35 cellular contexts compared by ENCODE assay signal in the genomic region with DNA sequence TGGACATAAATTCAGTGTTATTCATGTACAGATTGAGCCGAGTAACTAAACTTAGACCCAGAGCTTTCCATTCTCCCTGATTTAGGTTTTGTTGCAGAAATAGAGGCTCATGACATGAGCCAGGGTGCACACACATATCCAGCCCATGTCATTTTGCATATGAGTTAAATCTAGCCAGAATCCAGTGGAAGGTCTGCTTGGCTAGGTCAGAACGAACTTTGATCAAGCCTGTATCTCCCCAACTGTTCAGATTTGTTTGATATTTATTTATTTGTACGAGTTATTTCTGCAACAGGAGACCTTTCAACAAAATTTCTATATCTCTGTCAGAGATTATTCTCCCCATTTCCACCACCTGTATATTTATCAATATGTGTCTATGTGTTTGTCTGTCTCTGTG.
"Had no signal": no experiment of that assay in that cellular context is flagged by ENCODE, and none has a peak within 500 bp of the region (broad histone marks: within the 10 kb centered on the region; RNA-seq: fewer than 3 reads in every experiment).

No MANE protein-coding gene starts in this region.

- H3K4me1 Mint-ChIP-seq: activated B cell treated with CpG ODN at 0.5 μM for 24 hours, T-cell had no signal

- H3K9me3 ChIP-seq: adrenal gland, body of pancreas, MG63, Peyer's patch, SK-N-SH had no signal

- H3K36me3 Mint-ChIP-seq: activated CD4-positive, alpha-beta memory T cell treated with anti-CD3 and anti-CD28 coated beads for 36 hours; activated naive CD4-positive, alpha-beta T cell treated with anti-CD3 and anti-CD28 coated beads, Interleukin-2, amount 50 U/mL, for 72 hours; T-cell had no signal

- H3K27me3 Mint-ChIP-seq: activated B cell treated with CpG ODN at 0.5 μM for 24 hours; activated CD4-positive, alpha-beta memory T cell treated with anti-CD3 and anti-CD28 coated beads for 36 hours had no signal

- H3K4me3 Mint-ChIP-seq: activated B cell treated with CpG ODN at 0.5 μM for 24 hours; activated CD4-positive, alpha-beta memory T cell treated with anti-CD3 and anti-CD28 coated beads for 36 hours; activated naive CD4-positive, alpha-beta T cell treated with anti-CD3 and anti-CD28 coated beads for 36 hours; activated T-cell treated with anti-CD3 and anti-CD28 coated beads, Interleukin-2, amount 50 U/mL, for 4 hours; activated T-helper 1 cell treated with anti-CD3 and anti-CD28 coated beads, Interleukin-12 subunit alpha, Interleukin-12 subunit beta, Interleukin-2, Interleukin-4 antibody, amounts not matched to agents 30 ng/mL and 10 ng/mL and 1 ng/mL, durations not matched to agents 14 hours and 24 hours and 36 hours; T-cell; T-helper 17 cell had no signal

- DNase-seq: activated B cell treated with CpG ODN at 0.5 μM for 24 hours; activated CD4-positive, alpha-beta memory T cell treated with anti-CD3 and anti-CD28 coated beads for 36 hours; activated CD4-positive, alpha-beta T cell treated with anti-CD3 and anti-CD28 coated beads for 4 hours; activated CD4-positive, alpha-beta T cell treated with anti-CD3 and anti-CD28 coated beads, Interleukin-2, amount 50 U/mL, for 1 hour; activated CD4-positive, CD25-positive, alpha-beta regulatory T cell treated with anti-CD3 and anti-CD28 coated beads, Interleukin-2, amount 50 U/mL, for 72 hours; activated CD8-positive, alpha-beta memory T cell treated with anti-CD3 and anti-CD28 coated beads, Interleukin-2, amount 50 U/mL, for 4 hours; activated gamma-delta T cell treated with Interleukin-2 at 50 U/mL for 16 hours; activated naive CD4-positive, alpha-beta T cell treated with anti-CD3 and anti-CD28 coated beads for 36 hours; activated T-cell treated with anti-CD3 and anti-CD28 coated beads for 4 hours; activated T-cell treated with anti-CD3 and anti-CD28 coated beads, Interleukin-2, amount 50 U/mL, for 4 hours; adrenal gland; body of pancreas; caudate nucleus; Kasumi-1; MG63; NCI-H1048; NCI-H1105 treated with DMSO at 0.1 percent for 48 hours; NCI-H1436; NCI-H1694; NCI-H1930; NCI-H2081 treated with DMSO at 0.1 percent for 48 hours; NCI-H226; NCI-H446 treated with DMSO at 0.1 percent for 48 hours; NCI-H524 treated with DMSO at 0.1 percent for 48 hours; PC-3; Peyer's patch; RPMI8226; SHP77 treated with DMSO at 0.1 percent for 48 hours; SK-N-SH; T-cell; T-helper 17 cell had no signal

- H3K36me3 ChIP-seq: adrenal gland, MG63, Peyer's patch, SJSA1 had no signal

- H3K27ac Mint-ChIP-seq: activated B cell treated with CpG ODN at 0.5 μM for 24 hours; activated CD4-positive, alpha-beta memory T cell treated with anti-CD3 and anti-CD28 coated beads for 36 hours; activated naive CD4-positive, alpha-beta T cell treated with anti-CD3 and anti-CD28 coated beads for 36 hours; activated naive CD4-positive, alpha-beta T cell treated with anti-CD3 and anti-CD28 coated beads, Interleukin-2, amount 50 U/mL, for 72 hours; activated T-helper 1 cell treated with anti-CD3 and anti-CD28 coated beads, Interleukin-12 subunit alpha, Interleukin-12 subunit beta, Interleukin-2, Interleukin-4 antibody, amounts not matched to agents 30 ng/mL and 10 ng/mL and 1 ng/mL, durations not matched to agents 14 hours and 24 hours and 36 hours; T-cell; T-helper 17 cell had no signal

- H3K4me1 ChIP-seq: adrenal gland, body of pancreas, Peyer's patch, SJSA1 had no signal

- H3K27me3 ChIP-seq: adrenal gland, body of pancreas, MG63, Peyer's patch, SJSA1 had no signal

- H3K4me3 ChIP-seq: adrenal gland, body of pancreas, MG63, Peyer's patch, SJSA1 had no signal

- ATAC-seq: activated naive CD4-positive, alpha-beta T cell treated with anti-CD3 and anti-CD28 coated beads, Interleukin-2, amount 50 U/mL, for 72 hours; activated T-cell treated with anti-CD3 and anti-CD28 coated beads, Interleukin-2, amount 50 U/mL, for 4 hours; body of pancreas; PC-3; T-cell; T-helper 17 cell had no signal

- H3K27ac ChIP-seq: adrenal gland, body of pancreas, SJSA1, VCaP had no signal

- H3K9me3 Mint-ChIP-seq: activated B cell treated with CpG ODN at 0.5 μM for 24 hours; activated CD4-positive, alpha-beta memory T cell treated with anti-CD3 and anti-CD28 coated beads for 36 hours; activated naive CD4-positive, alpha-beta T cell treated with anti-CD3 and anti-CD28 coated beads for 36 hours; activated naive CD4-positive, alpha-beta T cell treated with anti-CD3 and anti-CD28 coated beads, Interleukin-2, amount 50 U/mL, for 72 hours; activated T-cell treated with anti-CD3 and anti-CD28 coated beads, Interleukin-2, amount 50 U/mL, for 4 hours; activated T-helper 1 cell treated with anti-CD3 and anti-CD28 coated beads, Interleukin-12 subunit alpha, Interleukin-12 subunit beta, Interleukin-2, Interleukin-4 antibody, amounts not matched to agents 30 ng/mL and 10 ng/mL and 1 ng/mL, durations not matched to agents 14 hours and 24 hours and 36 hours; T-cell had no signal
